ENCODE assay signal across 20 cellular contexts in genomic region chr4:153349206-153349805, GRCh38. TPM values are rescaled to one million over a fixed set of nuclear protein-coding genes. Genes with fewer than 3 reads are reported as not detected.
"Had no signal": no experiment of that assay in that cellular context is flagged by ENCODE, and none has a peak within 500 bp of the region (broad histone marks: within the 10 kb centered on the region; RNA-seq: fewer than 3 reads in every experiment).

No MANE protein-coding gene starts in this region.

- H3K4me1 ChIP-seq: colonic mucosa had no signal

- FAIRE-seq: frontal cortex, kidney had no signal

- H3K36me3 ChIP-seq: ascending aorta, colonic mucosa, spleen, upper lobe of right lung had no signal

- H3K9me3 ChIP-seq: ascending aorta, colonic mucosa, spleen, upper lobe of right lung had no signal

- H3K27ac ChIP-seq: ascending aorta, colonic mucosa, epithelial cell of prostate, spleen, upper lobe of right lung had no signal

- H3K27me3 ChIP-seq: ascending aorta, colonic mucosa, spleen, upper lobe of right lung had no signal

- DNase-seq: activated CD4-positive, alpha-beta T cell treated with anti-CD3 and anti-CD28 coated beads, Interleukin-2, amount 10 ng/mL, durations not matched to agents 24 days and 14 days; activated CD8-positive, alpha-beta T cell treated with anti-CD3 and anti-CD28 coated beads, Interleukin-2, amount 10 ng/mL, durations not matched to agents 7 days and 5 days; activated naive CD4-positive, alpha-beta T cell treated with anti-CD3 and anti-CD28 coated beads for 36 hours; activated T-cell treated with anti-CD3 and anti-CD28 coated beads, Interleukin-2, amount 50 U/mL, for 24 hours; colonic mucosa; endodermal cell; head of caudate nucleus; kidney; retina; spleen; stimulated activated CD4-positive, alpha-beta T cell treated with anti-CD3 and anti-CD28 coated beads, Interleukin-4, amount 100 ng/mL, for 4 hours; T-helper 9 cell; upper lobe of right lung had no signal

- H3K4me3 ChIP-seq: ascending aorta, colonic mucosa, lung, spleen, upper lobe of right lung had no signal

- ATAC-seq: activated CD8-positive, alpha-beta T cell treated with anti-CD3 and anti-CD28 coated beads, Interleukin-2, amount 10 ng/mL, durations not matched to agents 7 days and 5 days; left lobe of liver; natural killer cell treated with Interleukin-12 subunit alpha and Interleukin-12 subunit beta and Interleukin-15 and Interleukin-18, amount 100 ng/mL, for 72 hours; stimulated activated memory B cell treated with anti-CD40 and anti-IgM and Interleukin-4, amounts not matched to agents 10 μg/mL and 1 μg/mL and 100 μg/mL, for 72 hours; upper lobe of right lung had no signal

RNA-seq across cellular contexts. Expression of gene MND1, which starts 4.8 kb away (rescaled TPM):
- total RNA-seq: ascending aorta, left lobe of liver, upper lobe of right lung had no signal
